In the genomic region with DNA sequence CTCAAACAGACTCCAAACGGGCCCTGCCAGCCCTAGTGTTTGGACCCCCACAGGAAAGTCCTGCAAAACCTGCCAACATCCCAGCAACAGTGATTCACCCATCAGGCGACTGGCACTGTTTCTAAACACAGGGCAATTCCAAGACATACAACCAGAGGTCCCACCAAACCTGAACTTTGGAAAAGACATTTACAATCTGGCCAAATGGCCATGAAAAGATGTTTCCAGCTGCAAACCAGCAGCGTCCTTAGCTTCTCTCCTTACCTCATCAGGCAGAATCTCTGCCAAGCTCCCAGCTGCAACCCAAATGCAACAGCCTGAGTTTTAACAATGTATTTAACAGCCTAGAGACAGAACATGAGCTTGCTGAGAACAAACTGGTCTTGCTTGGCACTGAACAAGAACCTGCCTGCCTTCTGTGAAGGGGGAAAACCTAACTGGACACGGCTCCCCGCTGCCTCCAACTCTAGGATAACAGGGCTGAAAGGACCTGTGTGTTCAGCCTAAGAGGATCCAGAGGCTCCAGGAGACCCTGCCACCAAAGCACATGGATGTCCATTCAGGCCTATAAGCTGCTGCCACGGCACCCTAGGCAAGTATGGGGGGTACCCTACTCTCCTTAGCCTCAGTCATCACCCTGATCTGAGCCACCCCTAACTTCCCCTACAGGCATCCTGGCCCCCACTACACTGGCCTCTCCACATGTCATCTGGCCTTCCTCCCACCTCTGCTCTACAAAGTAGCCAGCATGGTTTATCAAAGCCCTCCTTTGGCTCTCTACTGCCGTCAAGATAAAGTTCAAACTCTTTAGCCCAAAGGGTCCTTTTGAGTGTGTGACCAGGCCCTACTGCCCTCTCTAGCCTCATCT, we compare ENCODE assay signal across 10 cellular contexts. TPM values are rescaled to one million over a fixed set of nuclear protein-coding genes. Genes with fewer than 3 reads are reported as not detected.
A peak's percentile ranks its signal among the peaks of the same experiment; 100 is the strongest.
DNase-seq lines count a peak whose midpoint lies in the region; ATAC-seq and TF ChIP-seq lines count a peak whose summit lies in the region.
"Had no signal": no experiment of that assay in that cellular context is flagged by ENCODE, and none has a peak within 500 bp of the region (broad histone marks: within the 10 kb centered on the region; RNA-seq: fewer than 3 reads in every experiment).

No MANE protein-coding gene starts in this region.

- peak overlapping the region in 1 of 2 donors; percentile 34 for H3K4me3 Mint-ChIP-seq in stimulated activated naive B cell treated with anti-CD40 and anti-IgM and Interleukin-4, amounts not matched to agents 10 μg/mL and 1 μg/mL and 100 μg/mL, for 72 hours

- no peak for TF ChIP-seq POLR2A in erythroblast (IDR thresholded peaks at IDR 0.05; ENCODE audit: low read length)

- intact Hi-C loops in ascending aorta (cut with DNase I), result loop anchor here (10.0 kb wide), 1 partner anchor 273 kb away; a partner anchor contains a TSS
- intact Hi-C loops in heart right ventricle (cut with DNase I), result no loop called here

- H3K4me1 ChIP-seq in ascending aorta (peaks cover 31 to 76% of the 10 kb centered on the region in 2 donors), heart right ventricle (peaks cover 36 to 100% (median 85%) of the 10 kb centered on the region in 9 donors)

- peaks cover 5 to 13% of the 10 kb centered on the region in 2 donors for H3K27me3 Mint-ChIP-seq in stimulated activated naive B cell treated with anti-CD40 and anti-IgM and Interleukin-4, amounts not matched to agents 10 μg/mL and 1 μg/mL and 100 μg/mL, for 72 hours

- no peaks in the 10 kb centered on the region for H3K27me3 ChIP-seq in ascending aorta
- peaks cover 0 to 6% (median 0%) of the 10 kb centered on the region in 7 donors for H3K27me3 ChIP-seq in heart right ventricle
- H3K27me3 ChIP-seq: Peyer's patch had no signal

- H3K9me3 Mint-ChIP-seq in stimulated activated naive B cell treated with anti-CD40 and anti-IgM and Interleukin-4, amounts not matched to agents 10 μg/mL and 1 μg/mL and 100 μg/mL, for 72 hours, result no peaks in the 10 kb centered on the region

- peak overlapping the region; percentile 83 to 85 for H3K27ac ChIP-seq in ascending aorta
- H3K27ac ChIP-seq in heart right ventricle, result peak overlapping the region; percentile 35 to 80 (median 61)

- ATAC-seq in GM21360 (IDR thresholded peaks at IDR 0.05; ENCODE audit: unreplicated experiment) (peak; percentile 16), heart right ventricle (peak in 7 of 8 donors; percentile 25 to 66 (median 47))
- ATAC-seq in stimulated activated naive B cell treated with anti-CD40 and anti-IgM and Interleukin-4, amounts not matched to agents 10 μg/mL and 1 μg/mL and 100 μg/mL, for 72 hours (replicated peaks), result peak; percentile 62 to 68

- 63 to 75% methylated on average over 7 of the region's 7 CpGs for WGBS in heart right ventricle, 2 donors

- H3K36me3 ChIP-seq in ascending aorta, result peaks cover 2 to 14% of the 10 kb centered on the region in 2 donors
- peaks cover 0 to 25% (median 5%) of the 10 kb centered on the region in 9 donors for H3K36me3 ChIP-seq in heart right ventricle

- H3K36me3 Mint-ChIP-seq in stimulated activated naive B cell treated with anti-CD40 and anti-IgM and Interleukin-4, amounts not matched to agents 10 μg/mL and 1 μg/mL and 100 μg/mL, for 72 hours, result peaks cover 2 to 11% of the 10 kb centered on the region in 2 donors

- DNase-seq in ascending aorta (ENCODE audit: low spot score in 2 of 2) (peak; percentile 29 to 88), heart right ventricle (peak; percentile 34 to 65), NCI-H2107 (lab: John Stamatoyannopoulos, UW) (no peak), T-helper 2 cell (no peak), erythroblast (lab: John Stamatoyannopoulos, UW) (no peak)
- no peak for DNase-seq in stimulated activated naive B cell treated with anti-CD40 and anti-IgM and Interleukin-4, amounts not matched to agents 10 μg/mL and 1 μg/mL and 100 μg/mL, for 72 hours
- no peak for DNase-seq in activated naive CD4-positive, alpha-beta T cell treated with Interleukin-2 at 50 U/mL for 16 hours
- DNase-seq: activated naive CD4-positive, alpha-beta T cell treated with anti-CD3 and anti-CD28 coated beads, Interleukin-2, amount 50 U/mL, for 16 hours had no signal

- peak in 2 of 3 experiments; percentile 39 to 41 for TF ChIP-seq CTCF in ascending aorta (IDR thresholded peaks at IDR 0.05)
- peak in 3 of 9 donors; percentile 29 to 35 (median 31) for TF ChIP-seq CTCF in heart right ventricle (IDR thresholded peaks at IDR 0.05)

- no peaks in the 10 kb centered on the region for H3K9me3 ChIP-seq in ascending aorta
- no peaks in the 10 kb centered on the region for H3K9me3 ChIP-seq in heart right ventricle
- H3K9me3 ChIP-seq: Peyer's patch had no signal

- peaks cover 26 to 32% of the 10 kb centered on the region in 2 donors for H3K4me1 Mint-ChIP-seq in stimulated activated naive B cell treated with anti-CD40 and anti-IgM and Interleukin-4, amounts not matched to agents 10 μg/mL and 1 μg/mL and 100 μg/mL, for 72 hours

- peak overlapping the region; percentile 66 for H3K27ac Mint-ChIP-seq in stimulated activated naive B cell treated with anti-CD40 and anti-IgM and Interleukin-4, amounts not matched to agents 10 μg/mL and 1 μg/mL and 100 μg/mL, for 72 hours

- H3K4me3 ChIP-seq in ascending aorta, result no peak overlapping the region
- no peak overlapping the region for H3K4me3 ChIP-seq in heart right ventricle
- H3K4me3 ChIP-seq: Peyer's patch had no signal

RNA-seq across cellular contexts. Expression of a gene that starts 5.6 kb away (rescaled TPM):
- total RNA-seq in ascending aorta (22.6 TPM), heart right ventricle (10 to 100 TPM; 35.0 to 77.1 (median 52.4) TPM)
- 10 to 100 TPM; 27.2 to 97.0 TPM for polyA plus RNA-seq in heart right ventricle

RNA-seq across cellular contexts. Expression of a gene that starts 35.5 kb away (rescaled TPM):
- total RNA-seq in ascending aorta, result 49.1 TPM
- total RNA-seq in heart right ventricle, result 1 to 10 TPM; 2.1 to 8.7 (median 3.4) TPM
- polyA plus RNA-seq in heart right ventricle, result 10 to 100 TPM in 1 of 2 donors, 1 to 10 TPM in 1; 3.4 to 15.3 TPM

Comparison
In these comparisons a context has a peak if more than half of its experiments do, and no peak if none do; other contexts are left out.
1. DNase-seq: peak in ascending aorta (2 of 2) and heart right ventricle (2 of 2); none in stimulated activated naive B cell treated with anti-CD40 and anti-IgM and Interleukin-4, amounts not matched to agents 10 μg/mL and 1 μg/mL and 100 μg/mL, for 72 hours (single experiment), NCI-H2107 (single experiment), T-helper 2 cell (0 of 5), activated naive CD4-positive, alpha-beta T cell treated with Interleukin-2 at 50 U/mL for 16 hours (single experiment) and erythroblast (0 of 2).
2. Peak in every context shown above with its lines, with median percentiles within 50 percentile points of each other: ATAC-seq.